Comparison of ENCODE assay signal across 1 cellular context in genomic region chr2:164145093-164145987, GRCh38.
TF ChIP-seq lines count a peak whose summit lies in the region.

No MANE protein-coding gene starts in this region.

TF ChIP-seq in HepG2, 621 proteins besides CTCF, POLR2A, EP300 and RAD21 (continued from another document):
- no peak for TF ChIP-seq PRDM15 (CRISPR knock-in tag; IDR thresholded peaks at IDR 0.05)
- TF ChIP-seq SMAD9 (CRISPR knock-in tag; IDR thresholded peaks at IDR 0.05) = no peak
- no peak for TF ChIP-seq STAT6 (CRISPR knock-in tag; IDR thresholded peaks at IDR 0.05; ENCODE audit: borderline replicate concordance)
